ENCODE assay signal across 11 cellular contexts in the genomic region with DNA sequence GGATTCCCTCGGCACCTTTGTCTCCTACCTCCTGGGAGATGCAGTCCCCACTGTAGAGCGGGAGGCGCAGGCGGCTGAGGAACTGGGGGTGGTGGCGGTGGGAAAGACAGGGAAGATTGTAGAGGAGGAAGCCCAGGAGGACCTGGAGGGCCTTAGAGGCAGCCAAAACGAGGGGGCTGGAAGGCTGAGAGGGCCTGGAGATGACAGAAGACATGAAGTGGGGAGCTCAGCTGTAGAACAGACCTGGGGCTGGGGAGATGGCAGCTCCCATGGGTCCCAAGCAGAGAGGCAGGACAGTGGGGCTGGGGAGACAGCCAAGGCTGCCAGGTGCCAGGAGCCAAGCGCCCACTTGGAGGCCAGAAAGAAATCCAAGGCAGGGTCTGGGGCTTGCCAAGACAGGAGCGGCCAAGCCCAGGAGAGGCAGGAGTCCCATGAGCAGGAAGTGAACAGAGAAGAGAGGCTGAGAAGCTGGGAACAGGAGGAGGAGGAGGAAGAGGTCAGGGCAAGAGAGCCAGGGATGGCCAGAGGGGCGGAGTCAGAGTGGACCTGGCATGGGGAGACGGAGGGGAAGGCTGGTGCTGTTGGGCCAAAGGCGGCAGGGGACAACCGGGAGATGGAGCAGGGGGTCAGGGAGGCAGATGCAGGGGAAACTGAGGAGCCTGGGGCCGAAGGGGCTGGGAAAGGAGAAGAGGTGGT. TPM values are rescaled to one million over a fixed set of nuclear protein-coding genes. Genes with fewer than 3 reads are reported as not detected.
DNase-seq lines count a peak whose midpoint lies in the region; ATAC-seq, FAIRE-seq and TF ChIP-seq lines count a peak whose summit lies in the region.
"Had no signal": no experiment of that assay in that cellular context is flagged by ENCODE, and none has a peak within 500 bp of the region (broad histone marks: within the 10 kb centered on the region; RNA-seq: fewer than 3 reads in every experiment).

No MANE protein-coding gene starts in this region.

- no peaks in the 10 kb centered on the region for H3K36me3 ChIP-seq in astrocyte (ENCODE audit: insufficient read depth, low read length)

- intact Hi-C loops in CD14-positive monocyte (cut with micrococcal nuclease) = loop anchor here in 1 of 2 donors (5.0 kb wide), 1 partner anchor 52 kb away; no protein-coding TSS in a partner anchor
- intact Hi-C loops in natural killer cell (cut with micrococcal nuclease) = loop anchor here (2.0 to 10.0 kb wide), 2 partner anchors 54 to 190 kb away; no protein-coding TSS in a partner anchor
- intact Hi-C loops in lower leg skin (cut with DNase I; ENCODE audit: low total_unique reads) = no loop called here

- H4K20me1 ChIP-seq in astrocyte (ENCODE audit: insufficient read depth, low read length) = no peaks in the 10 kb centered on the region

- 78 to 81% methylated on average over 13 of the region's 13 CpGs for WGBS in lower leg skin, 2 donors

- H3K79me2 ChIP-seq in astrocyte (ENCODE audit: insufficient read depth, low read length) = peaks cover 7% of the 10 kb centered on the region

- H3K9ac ChIP-seq in astrocyte (ENCODE audit: low read length) = no peak overlapping the region

- H3K27ac ChIP-seq in astrocyte (ENCODE audit: low read depth, low read length) = no peak overlapping the region

- H3K27me3 Mint-ChIP-seq in CD14-positive monocyte (ENCODE audit: low read depth in 3 of 3) = peaks cover 0 to 1% (median 0%) of the 10 kb centered on the region in 3 donors
- H3K27me3 Mint-ChIP-seq in IgD-negative memory B cell = no peaks in the 10 kb centered on the region
- H3K27me3 Mint-ChIP-seq in astrocyte (ENCODE audit: low read depth, unreplicated experiment) = peaks cover 37% of the 10 kb centered on the region
- H3K27me3 Mint-ChIP-seq in natural killer cell (ENCODE audit: low read depth in 2 of 2) = no peaks in the 10 kb centered on the region

- ATAC-seq in natural killer cell = no peak
- ATAC-seq in GM19455 (IDR thresholded peaks at IDR 0.05; ENCODE audit: unreplicated experiment) = no peak

- peak overlapping the region; percentile 99 to 100 (median 100) for H3K27ac Mint-ChIP-seq in CD14-positive monocyte
- peak overlapping the region in 2 of 3 donors; percentile 87 to 90 for H3K27ac Mint-ChIP-seq in IgD-negative memory B cell
- H3K27ac Mint-ChIP-seq in astrocyte (ENCODE audit: unreplicated experiment) = no peak overlapping the region
- peak overlapping the region; percentile 98 to 100 for H3K27ac Mint-ChIP-seq in natural killer cell

- no peak overlapping the region for H3K4me2 ChIP-seq in astrocyte (ENCODE audit: low read length)

- TF ChIP-seq POLR2A in erythroblast (IDR thresholded peaks at IDR 0.05; ENCODE audit: low read length) (no peak), lower leg skin (IDR thresholded peaks at IDR 0.05) (no peak)

- H3K4me3 ChIP-seq in astrocyte (ENCODE audit: insufficient read depth, low read depth, low read length) (no peak overlapping the region), lower leg skin (ENCODE audit: low read depth, poor library complexity, severe bottlenecking) (no peak overlapping the region)

- DNase-seq in CD14-positive monocyte (ENCODE audit: low spot score) (no peak), astrocyte (ENCODE audit: low read depth) (no peak), natural killer cell (no peak), erythroblast (lab: John Stamatoyannopoulos, UW) (no peak), hippocampal formation (lab: John Stamatoyannopoulos, UW) (no peak), lower leg skin (ENCODE audit: low spot score in 2 of 2) (no peak)
- DNase-seq: Calu3, cortex of kidney, retina had no signal

- TF ChIP-seq CTCF in CD14-positive monocyte (IDR thresholded peaks at IDR 0.05) (no peak), astrocyte (IDR thresholded peaks at IDR 0.05; ENCODE audit: insufficient read depth, low read depth, low read length) (no peak), natural killer cell (IDR thresholded peaks at IDR 0.05) (no peak), lower leg skin (IDR thresholded peaks at IDR 0.05) (no peak)

- no peaks in the 10 kb centered on the region for H3K9me3 ChIP-seq in astrocyte (ENCODE audit: insufficient read depth, low read depth, low read length)

- H3K4me1 Mint-ChIP-seq in CD14-positive monocyte (peaks cover 66% of the 10 kb centered on the region), IgD-negative memory B cell (peaks cover 20 to 27% (median 26%) of the 10 kb centered on the region in 3 donors), astrocyte (ENCODE audit: low read depth, unreplicated experiment) (peaks cover 5% of the 10 kb centered on the region), natural killer cell (peaks cover 51 to 74% of the 10 kb centered on the region in 2 donors)

- H3K4me1 ChIP-seq in astrocyte (ENCODE audit: insufficient read depth, low read length) = no peaks in the 10 kb centered on the region

- no peaks in the 10 kb centered on the region for H3K27me3 ChIP-seq in astrocyte (ENCODE audit: insufficient read depth, low read length)

- H3K9me3 Mint-ChIP-seq in CD14-positive monocyte (peaks cover 0 to 1% (median 0%) of the 10 kb centered on the region in 7 donors), IgD-negative memory B cell (no peaks in the 10 kb centered on the region), astrocyte (ENCODE audit: unreplicated experiment) (no peaks in the 10 kb centered on the region), natural killer cell (no peaks in the 10 kb centered on the region)

- no peak for FAIRE-seq in astrocyte (lab: Jason Lieb, UNC)

- no peak overlapping the region for H2AFZ ChIP-seq in astrocyte (ENCODE audit: low read depth, low read length)

- peak overlapping the region; percentile 89 to 99 for H3K4me3 Mint-ChIP-seq in CD14-positive monocyte
- H3K4me3 Mint-ChIP-seq in IgD-negative memory B cell = peak overlapping the region in 2 of 4 donors; percentile 79 to 80
- peak overlapping the region; percentile 34 for H3K4me3 Mint-ChIP-seq in astrocyte (ENCODE audit: unreplicated experiment)
- H3K4me3 Mint-ChIP-seq in natural killer cell = peak overlapping the region; percentile 99

- H3K36me3 Mint-ChIP-seq in CD14-positive monocyte (peaks cover 37 to 45% of the 10 kb centered on the region in 2 donors), IgD-negative memory B cell (peaks cover 1% of the 10 kb centered on the region), astrocyte (ENCODE audit: low read depth, unreplicated experiment) (no peaks in the 10 kb centered on the region), natural killer cell (no peaks in the 10 kb centered on the region)

RNA-seq across cellular contexts. Expression of a gene that starts 0.8 kb away (rescaled TPM):
- polyA plus RNA-seq in CD14-positive monocyte (1 to 10 TPM; 1.9 to 3.8 TPM), IgD-negative memory B cell (0.14 TPM)
- total RNA-seq in astrocyte (not detected in 2 replicates), natural killer cell (10 to 100 TPM; 64.9 to 84.8 (median 83.0) TPM), lower leg skin (1 to 10 TPM in 3 of 4 donors, under 1 TPM in 1; 0.88 to 2.0 (median 1.6) TPM)

RNA-seq across cellular contexts. Expression of a gene that starts 3.4 kb away (rescaled TPM):
- polyA plus RNA-seq in CD14-positive monocyte = 10 to 100 TPM; 37.0 to 50.2 TPM
- polyA plus RNA-seq in IgD-negative memory B cell = 14.4 TPM
- total RNA-seq in astrocyte = 23.0 and 26.0 TPM in 2 replicates
- total RNA-seq in natural killer cell = 10 to 100 TPM; 71.1 to 85.3 (median 84.7) TPM
- total RNA-seq in lower leg skin = 10 to 100 TPM; 32.2 to 52.7 (median 43.6) TPM

RNA-seq across cellular contexts. Expression of a gene that starts 11.4 kb away (rescaled TPM):
- polyA plus RNA-seq in CD14-positive monocyte (1 to 10 TPM in 1 of 2 donors, under 1 TPM in 1; 0.43 to 1.2 TPM), IgD-negative memory B cell (not detected)
- total RNA-seq in astrocyte (not detected in 2 replicates), natural killer cell (not detected), lower leg skin (not detected)
- total RNA-seq: Calu3 had no signal

RNA-seq across cellular contexts. Expression of a gene that starts 23.1 kb away (rescaled TPM):
- not detected for polyA plus RNA-seq in CD14-positive monocyte
- 0.59 TPM for polyA plus RNA-seq in IgD-negative memory B cell
- not detected in 2 replicates for total RNA-seq in astrocyte
- not detected for total RNA-seq in natural killer cell
- total RNA-seq in lower leg skin = under 1 TPM in 1 of 4 donors, not detected in 3; 0.22 TPM
- total RNA-seq: Calu3 had no signal

RNA-seq across cellular contexts. Expression of a gene that starts 43.5 kb away (rescaled TPM):
- 1 to 10 TPM in 1 of 2 donors, not detected in 1; 1.9 TPM for polyA plus RNA-seq in CD14-positive monocyte
- polyA plus RNA-seq in IgD-negative memory B cell = not detected
- total RNA-seq in astrocyte = 3.8 and 9.5 TPM in 2 replicates
- not detected for total RNA-seq in natural killer cell
- total RNA-seq in lower leg skin = 100 to 1,000 TPM in 2 of 4 donors, 10 to 100 TPM in 2; 52.4 to 275 (median 140) TPM

Comparison
In these comparisons a context has a peak if more than half of its experiments do, and no peak if none do; other contexts are left out.
1. RNA of a gene that starts 0.8 kb away (total RNA-seq): 64.9 to 84.8 TPM in natural killer cell; 0.88 to 2.0 TPM in lower leg skin and not detected in astrocyte; every median in the first group is over 10 times any median in the second.